13 cellular contexts compared by ENCODE assay signal in the genomic region with DNA sequence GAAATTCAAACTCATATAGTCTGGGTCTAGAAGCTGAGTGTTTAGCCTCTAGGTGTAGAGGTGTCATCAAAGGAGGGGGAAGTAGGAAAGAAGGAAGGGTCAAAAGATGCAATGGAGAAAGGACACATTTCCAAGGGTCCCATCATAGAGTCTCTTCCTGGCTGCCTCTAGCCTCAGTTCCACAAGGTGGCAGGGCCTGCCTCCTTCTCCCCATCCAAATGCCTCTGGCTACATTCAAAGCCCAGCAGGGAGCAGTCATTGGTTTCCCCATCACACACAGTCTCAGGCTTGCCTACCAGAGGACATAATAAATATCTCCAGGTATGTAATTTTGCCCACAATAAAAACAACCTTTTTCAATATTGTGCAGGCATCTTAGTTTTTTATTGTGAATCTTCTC. TPM values are rescaled to one million over a fixed set of nuclear protein-coding genes. Genes with fewer than 3 reads are reported as not detected.
DNase-seq lines count a peak whose midpoint lies in the region; ATAC-seq and TF ChIP-seq lines count a peak whose summit lies in the region.
"Had no signal": no experiment of that assay in that cellular context is flagged by ENCODE, and none has a peak within 500 bp of the region (broad histone marks: within the 10 kb centered on the region; RNA-seq: fewer than 3 reads in every experiment).

No MANE protein-coding gene starts in this region.

- no peak overlapping the region for H3K4me3 ChIP-seq in epithelial cell of proximal tubule (ENCODE audit: low read depth, low read length)
- no peak overlapping the region for H3K4me3 ChIP-seq in uterus

- ATAC-seq in HG03095 (IDR thresholded peaks at IDR 0.05; ENCODE audit: unreplicated experiment): no peak
- ATAC-seq: naive thymus-derived CD4-positive, alpha-beta T cell had no signal

- no peaks in the 10 kb centered on the region for H3K4me1 ChIP-seq in uterus

- intact Hi-C loops in uterus (cut with DNase I; ENCODE audit: low total_unique reads): loop anchor here (10.0 kb wide), 1 partner anchor 108 kb away; the partner anchor contains the start of gene FRS2
- intact Hi-C loops in activated CD4-positive, alpha-beta memory T cell treated with anti-CD3 and anti-CD28 coated beads for 36 hours (cut with micrococcal nuclease): loop anchor here (10.0 kb wide), 2 partner anchors 662 to 782 kb away; partner anchors contain the start of genes CNOT2 and KCNMB4

- peaks cover 16% of the 10 kb centered on the region for H3K4me1 Mint-ChIP-seq in activated CD4-positive, alpha-beta memory T cell treated with anti-CD3 and anti-CD28 coated beads for 36 hours (ENCODE audit: low read depth)

- H3K36me3 Mint-ChIP-seq in activated CD4-positive, alpha-beta memory T cell treated with anti-CD3 and anti-CD28 coated beads for 36 hours: peaks cover 10% of the 10 kb centered on the region

- H3K4me3 Mint-ChIP-seq in activated CD4-positive, alpha-beta memory T cell treated with anti-CD3 and anti-CD28 coated beads for 36 hours: no peak overlapping the region

- no peak overlapping the region for H3K27ac ChIP-seq in uterus
- H3K27ac ChIP-seq: epithelial cell of prostate had no signal

- CTCF ChIA-PET in activated CD4-positive, alpha-beta memory T cell treated with anti-CD3 and anti-CD28 coated beads for 36 hours (lab: Charles Lee): interaction anchor here (1.5 kb wide), 1 partner anchor 13 kb away, joined by 9 read pairs; no protein-coding TSS in a partner anchor

- H3K9me3 ChIP-seq in uterus: no peaks in the 10 kb centered on the region

- DNase-seq in AML-193 (lab: John Stamatoyannopoulos, UW) (peak; percentile 31 to 40), ELR (ENCODE audit: low read depth) (peak; percentile 55), NCI-H69 (lab: John Stamatoyannopoulos, UW) (peak; percentile 36), epithelial cell of proximal tubule (ENCODE audit: low read depth) (no peak), NCI-H1436 (lab: John Stamatoyannopoulos, UW) (no peak), uterus (no peak)
- no peak for DNase-seq in activated CD4-positive, alpha-beta memory T cell treated with anti-CD3 and anti-CD28 coated beads for 36 hours
- DNase-seq: activated CD4-positive, alpha-beta T cell treated with anti-CD3 and anti-CD28 coated beads, Interleukin-2, amount 10 ng/mL, durations not matched to agents 7 days and 5 days; immature natural killer cell; naive thymus-derived CD4-positive, alpha-beta T cell; stimulated activated CD4-positive, alpha-beta T cell treated with anti-CD3 and anti-CD28 coated beads, Interleukin-1b, Interleukin-23, amount 100 ng/mL, for 48 hours had no signal

- peak; percentile 40 for TF ChIP-seq CTCF in epithelial cell of proximal tubule (conservative IDR thresholded peaks at IDR 0.05; ENCODE audit: low read depth, low read length)
- TF ChIP-seq CTCF in uterus (IDR thresholded peaks at IDR 0.05): no peak

- POLR2A ChIA-PET in activated CD4-positive, alpha-beta memory T cell treated with anti-CD3 and anti-CD28 coated beads for 36 hours (lab: Charles Lee): no interaction called here

- H3K27me3 Mint-ChIP-seq in activated CD4-positive, alpha-beta memory T cell treated with anti-CD3 and anti-CD28 coated beads for 36 hours: no peaks in the 10 kb centered on the region
- H3K27me3 Mint-ChIP-seq: activated CD4-positive, alpha-beta T cell treated with anti-CD3 and anti-CD28 coated beads, Interleukin-2, amount 10 ng/mL, durations not matched to agents 7 days and 5 days; naive thymus-derived CD4-positive, alpha-beta T cell had no signal

- no peaks in the 10 kb centered on the region for H3K9me3 Mint-ChIP-seq in activated CD4-positive, alpha-beta memory T cell treated with anti-CD3 and anti-CD28 coated beads for 36 hours
- H3K9me3 Mint-ChIP-seq: activated CD4-positive, alpha-beta T cell treated with anti-CD3 and anti-CD28 coated beads, Interleukin-2, amount 10 ng/mL, durations not matched to agents 7 days and 5 days; immature natural killer cell; naive thymus-derived CD4-positive, alpha-beta T cell had no signal

- H3K27ac Mint-ChIP-seq in activated CD4-positive, alpha-beta memory T cell treated with anti-CD3 and anti-CD28 coated beads for 36 hours: no peak overlapping the region
- H3K27ac Mint-ChIP-seq: activated CD4-positive, alpha-beta T cell treated with anti-CD3 and anti-CD28 coated beads, Interleukin-2, amount 10 ng/mL, durations not matched to agents 7 days and 5 days had no signal

- TF ChIP-seq POLR2A in uterus (IDR thresholded peaks at IDR 0.05): no peak

- no peaks in the 10 kb centered on the region for H3K27me3 ChIP-seq in uterus

- H3K36me3 ChIP-seq in uterus: no peaks in the 10 kb centered on the region

RNA-seq across cellular contexts. Expression of gene CCT2, which starts 2.1 kb away (rescaled TPM):
- total RNA-seq in epithelial cell of proximal tubule: 279 and 426 TPM in 2 replicates
- 100 to 1,000 TPM in 3 of 4 donors, 10 to 100 TPM in 1; 59.1 to 200 (median 152) TPM for total RNA-seq in uterus
- 100 to 1,000 TPM; 264 to 267 TPM for total RNA-seq in activated CD4-positive, alpha-beta memory T cell treated with anti-CD3 and anti-CD28 coated beads for 36 hours

RNA-seq across cellular contexts. Expression of gene LRRC10, which starts 27.5 kb away (rescaled TPM):
- total RNA-seq in epithelial cell of proximal tubule: not detected in 2 replicates
- total RNA-seq in uterus: not detected
- total RNA-seq in activated CD4-positive, alpha-beta memory T cell treated with anti-CD3 and anti-CD28 coated beads for 36 hours: not detected
- total RNA-seq: activated CD4-positive, alpha-beta T cell treated with anti-CD3 and anti-CD28 coated beads, Interleukin-2, amount 10 ng/mL, durations not matched to agents 7 days and 5 days; naive thymus-derived CD4-positive, alpha-beta T cell had no signal

Comparison
In these comparisons a context has a peak if more than half of its experiments do, and no peak if none do; other contexts are left out.
1. DNase-seq: peak in AML-193 (2 of 2), ELR (single experiment) and NCI-H69 (single experiment); none in epithelial cell of proximal tubule (single experiment), NCI-H1436 (single experiment), uterus (0 of 2) and activated CD4-positive, alpha-beta memory T cell treated with anti-CD3 and anti-CD28 coated beads for 36 hours (single experiment).